17 cellular contexts compared by ENCODE assay signal in genomic region chr13:30647420-30647819, GRCh38. TPM values are rescaled to one million over a fixed set of nuclear protein-coding genes. Genes with fewer than 3 reads are reported as not detected.
DNase-seq lines count a peak whose midpoint lies in the region; ATAC-seq, FAIRE-seq and TF ChIP-seq lines count a peak whose summit lies in the region.
"Had no signal": no experiment of that assay in that cellular context is flagged by ENCODE, and none has a peak within 500 bp of the region (broad histone marks: within the 10 kb centered on the region; RNA-seq: fewer than 3 reads in every experiment).

No MANE protein-coding gene starts in this region.

- no peaks in the 10 kb centered on the region for H3K27me3 ChIP-seq in CD8-positive, alpha-beta T cell (ENCODE audit: insufficient read depth, low read length)
- no peaks in the 10 kb centered on the region for H3K27me3 ChIP-seq in naive thymus-derived CD4-positive, alpha-beta T cell (ENCODE audit: control insufficient read depth in 2 of 2, insufficient read depth in 2 of 2, low read length in 2 of 2)

- peak overlapping the region; percentile 49 for H3K27ac Mint-ChIP-seq in CD8-positive, alpha-beta T cell
- peak overlapping the region; percentile 18 for H3K27ac Mint-ChIP-seq in activated T-helper 1 cell treated with anti-CD3 and anti-CD28 coated beads, Interleukin-12 subunit alpha, Interleukin-12 subunit beta, Interleukin-2, Interleukin-4 antibody, amounts not matched to agents 30 ng/mL and 10 ng/mL and 1 ng/mL, durations not matched to agents 14 hours and 24 hours and 36 hours
- H3K27ac Mint-ChIP-seq in naive thymus-derived CD4-positive, alpha-beta T cell, result peak overlapping the region in 6 of 9 donors; percentile 10 to 62 (median 48)

- POLR2A ChIA-PET in CD8-positive, alpha-beta T cell (lab: Charles Lee), result no interaction called here
- POLR2A ChIA-PET in naive thymus-derived CD4-positive, alpha-beta T cell (lab: Charles Lee), result no interaction called here

- H3K27ac ChIP-seq in CD8-positive, alpha-beta T cell (ENCODE audit: low read depth, low read length), result no peak overlapping the region
- no peak overlapping the region for H3K27ac ChIP-seq in naive thymus-derived CD4-positive, alpha-beta T cell (ENCODE audit: low read depth, low read length)
- H3K27ac ChIP-seq: thoracic aorta had no signal

- no peaks in the 10 kb centered on the region for H3K9me3 ChIP-seq in CD8-positive, alpha-beta T cell (ENCODE audit: low read length)
- no peaks in the 10 kb centered on the region for H3K9me3 ChIP-seq in naive thymus-derived CD4-positive, alpha-beta T cell (ENCODE audit: control insufficient read depth in 2 of 3, low read length in 3 of 3)
- H3K9me3 ChIP-seq: thoracic aorta had no signal

- intact Hi-C loops in CD8-positive, alpha-beta T cell (cut with DNase I, micrococcal nuclease), result no loop called here
- intact Hi-C loops in activated T-helper 1 cell treated with anti-CD3 and anti-CD28 coated beads, Interleukin-12 subunit alpha, Interleukin-12 subunit beta, Interleukin-2, Interleukin-4 antibody, amounts not matched to agents 30 ng/mL and 10 ng/mL and 1 ng/mL, durations not matched to agents 14 hours and 24 hours and 36 hours (cut with micrococcal nuclease), result no loop called here
- intact Hi-C loops in naive thymus-derived CD4-positive, alpha-beta T cell (cut with micrococcal nuclease), result no loop called here

- H3K4me3 Mint-ChIP-seq in CD8-positive, alpha-beta T cell, result no peak overlapping the region
- H3K4me3 Mint-ChIP-seq in activated T-helper 1 cell treated with anti-CD3 and anti-CD28 coated beads, Interleukin-12 subunit alpha, Interleukin-12 subunit beta, Interleukin-2, Interleukin-4 antibody, amounts not matched to agents 30 ng/mL and 10 ng/mL and 1 ng/mL, durations not matched to agents 14 hours and 24 hours and 36 hours, result no peak overlapping the region
- H3K4me3 Mint-ChIP-seq in naive thymus-derived CD4-positive, alpha-beta T cell, result no peak overlapping the region
- H3K4me3 Mint-ChIP-seq: natural killer cell treated with Interleukin-12 subunit alpha and Interleukin-12 subunit beta and Interleukin-15 and Interleukin-18, amount 100 ng/mL, for 72 hours had no signal

- peaks cover 32% of the 10 kb centered on the region for H3K4me1 Mint-ChIP-seq in CD8-positive, alpha-beta T cell (ENCODE audit: low read depth)
- peaks cover 25% of the 10 kb centered on the region for H3K4me1 Mint-ChIP-seq in activated T-helper 1 cell treated with anti-CD3 and anti-CD28 coated beads, Interleukin-12 subunit alpha, Interleukin-12 subunit beta, Interleukin-2, Interleukin-4 antibody, amounts not matched to agents 30 ng/mL and 10 ng/mL and 1 ng/mL, durations not matched to agents 14 hours and 24 hours and 36 hours (ENCODE audit: low read depth)
- H3K4me1 Mint-ChIP-seq in naive thymus-derived CD4-positive, alpha-beta T cell, result peaks cover 5 to 45% (median 26%) of the 10 kb centered on the region in 7 donors

- TF ChIP-seq CTCF in CD8-positive, alpha-beta T cell (IDR thresholded peaks at IDR 0.05), result no peak

- no peaks in the 10 kb centered on the region for H3K4me1 ChIP-seq in CD8-positive, alpha-beta T cell (ENCODE audit: insufficient read depth, low read length)
- no peaks in the 10 kb centered on the region for H3K4me1 ChIP-seq in naive thymus-derived CD4-positive, alpha-beta T cell (ENCODE audit: control insufficient read depth in 2 of 2, insufficient read depth in 2 of 2, low read length in 2 of 2)

- peak; percentile 35 for FAIRE-seq in GM19239 (lab: Jason Lieb, UNC)
- FAIRE-seq: HTR-8/SVneo had no signal

- no peaks in the 10 kb centered on the region for H3K27me3 Mint-ChIP-seq in CD8-positive, alpha-beta T cell (ENCODE audit: low read depth)
- no peaks in the 10 kb centered on the region for H3K27me3 Mint-ChIP-seq in activated T-helper 1 cell treated with anti-CD3 and anti-CD28 coated beads, Interleukin-12 subunit alpha, Interleukin-12 subunit beta, Interleukin-2, Interleukin-4 antibody, amounts not matched to agents 30 ng/mL and 10 ng/mL and 1 ng/mL, durations not matched to agents 14 hours and 24 hours and 36 hours (ENCODE audit: insufficient read depth)
- H3K27me3 Mint-ChIP-seq in naive thymus-derived CD4-positive, alpha-beta T cell, result no peaks in the 10 kb centered on the region
- H3K27me3 Mint-ChIP-seq: natural killer cell treated with Interleukin-12 subunit alpha and Interleukin-12 subunit beta and Interleukin-15 and Interleukin-18, amount 100 ng/mL, for 72 hours had no signal

- DNase-seq in CD8-positive, alpha-beta T cell, result no peak
- DNase-seq in GM19239 (ENCODE audit: insufficient read length, low spot score) (no peak), GOT3 (lab: John Stamatoyannopoulos, UW) (no peak), KG1 (lab: John Stamatoyannopoulos, UW) (no peak)
- DNase-seq in activated T-helper 1 cell treated with anti-CD3 and anti-CD28 coated beads, Interleukin-12 subunit alpha, Interleukin-12 subunit beta, Interleukin-2, Interleukin-4 antibody, amounts not matched to agents 30 ng/mL and 10 ng/mL and 1 ng/mL, durations not matched to agents 14 hours and 24 hours and 36 hours (ENCODE audit: low spot score), result no peak
- no peak for DNase-seq in naive thymus-derived CD4-positive, alpha-beta T cell
- DNase-seq: activated CD4-positive, alpha-beta T cell treated with anti-CD3 and anti-CD28 coated beads, Interleukin-2, amount 50 U/mL, for 1 hour; activated naive CD4-positive, alpha-beta T cell treated with Interleukin-2 at 50 U/mL for 16 hours; DMS79 treated with DMSO at 0.1 percent for 48 hours; effector CD8-positive, alpha-beta T cell; NCI-H2107; NCI-H524 had no signal

- CTCF ChIA-PET in CD8-positive, alpha-beta T cell (lab: Charles Lee), result no interaction called here
- CTCF ChIA-PET in naive thymus-derived CD4-positive, alpha-beta T cell (lab: Charles Lee), result no interaction called here

- H3K36me3 ChIP-seq in CD8-positive, alpha-beta T cell (ENCODE audit: insufficient read depth, low read length), result peaks cover 38% of the 10 kb centered on the region
- peaks cover 10 to 75% (median 42%) of the 10 kb centered on the region in 3 experiments for H3K36me3 ChIP-seq in naive thymus-derived CD4-positive, alpha-beta T cell (ENCODE audit: control insufficient read depth in 2 of 3, insufficient read depth in 3 of 3, low read length in 3 of 3)

- no peak for ATAC-seq in CD8-positive, alpha-beta T cell
- ATAC-seq in naive thymus-derived CD4-positive, alpha-beta T cell, result no peak
- ATAC-seq in GM21390 (IDR thresholded peaks at IDR 0.05; ENCODE audit: unreplicated experiment), result no peak
- ATAC-seq: natural killer cell treated with Interleukin-12 subunit alpha and Interleukin-12 subunit beta and Interleukin-15 and Interleukin-18, amount 100 ng/mL, for 72 hours; sciatic nerve had no signal

- no peak overlapping the region for H3K4me3 ChIP-seq in CD8-positive, alpha-beta T cell (ENCODE audit: low read depth, low read length)
- H3K4me3 ChIP-seq in naive thymus-derived CD4-positive, alpha-beta T cell (ENCODE audit: low read length), result no peak overlapping the region
- H3K4me3 ChIP-seq: thoracic aorta had no signal

- no peaks in the 10 kb centered on the region for H3K9me3 Mint-ChIP-seq in CD8-positive, alpha-beta T cell
- no peaks in the 10 kb centered on the region for H3K9me3 Mint-ChIP-seq in activated T-helper 1 cell treated with anti-CD3 and anti-CD28 coated beads, Interleukin-12 subunit alpha, Interleukin-12 subunit beta, Interleukin-2, Interleukin-4 antibody, amounts not matched to agents 30 ng/mL and 10 ng/mL and 1 ng/mL, durations not matched to agents 14 hours and 24 hours and 36 hours
- no peaks in the 10 kb centered on the region for H3K9me3 Mint-ChIP-seq in naive thymus-derived CD4-positive, alpha-beta T cell
- H3K9me3 Mint-ChIP-seq: natural killer cell treated with Interleukin-12 subunit alpha and Interleukin-12 subunit beta and Interleukin-15 and Interleukin-18, amount 100 ng/mL, for 72 hours had no signal

- H3K36me3 Mint-ChIP-seq in CD8-positive, alpha-beta T cell, result peaks cover 87% of the 10 kb centered on the region
- H3K36me3 Mint-ChIP-seq in activated T-helper 1 cell treated with anti-CD3 and anti-CD28 coated beads, Interleukin-12 subunit alpha, Interleukin-12 subunit beta, Interleukin-2, Interleukin-4 antibody, amounts not matched to agents 30 ng/mL and 10 ng/mL and 1 ng/mL, durations not matched to agents 14 hours and 24 hours and 36 hours (ENCODE audit: low read depth), result peaks cover 39% of the 10 kb centered on the region
- H3K36me3 Mint-ChIP-seq in naive thymus-derived CD4-positive, alpha-beta T cell, result peaks cover 24 to 58% (median 37%) of the 10 kb centered on the region in 5 donors

RNA-seq across cellular contexts. Expression of gene USPL1, which starts 29.7 kb away (rescaled TPM):
- 10 to 100 TPM; 42.0 to 42.4 TPM for total RNA-seq in CD8-positive, alpha-beta T cell
- 17.2 and 17.5 TPM in 2 replicates for total RNA-seq in activated T-helper 1 cell treated with anti-CD3 and anti-CD28 coated beads, Interleukin-12 subunit alpha, Interleukin-12 subunit beta, Interleukin-2, Interleukin-4 antibody, amounts not matched to agents 30 ng/mL and 10 ng/mL and 1 ng/mL, durations not matched to agents 14 hours and 24 hours and 36 hours
- total RNA-seq in naive thymus-derived CD4-positive, alpha-beta T cell, result 10 to 100 TPM; 22.4 to 34.7 (median 30.4) TPM
- polyA plus RNA-seq in naive thymus-derived CD4-positive, alpha-beta T cell, result 10 to 100 TPM; 17.4 to 21.9 TPM
